ENCODE assay signal across 8 cellular contexts in the genomic region with DNA sequence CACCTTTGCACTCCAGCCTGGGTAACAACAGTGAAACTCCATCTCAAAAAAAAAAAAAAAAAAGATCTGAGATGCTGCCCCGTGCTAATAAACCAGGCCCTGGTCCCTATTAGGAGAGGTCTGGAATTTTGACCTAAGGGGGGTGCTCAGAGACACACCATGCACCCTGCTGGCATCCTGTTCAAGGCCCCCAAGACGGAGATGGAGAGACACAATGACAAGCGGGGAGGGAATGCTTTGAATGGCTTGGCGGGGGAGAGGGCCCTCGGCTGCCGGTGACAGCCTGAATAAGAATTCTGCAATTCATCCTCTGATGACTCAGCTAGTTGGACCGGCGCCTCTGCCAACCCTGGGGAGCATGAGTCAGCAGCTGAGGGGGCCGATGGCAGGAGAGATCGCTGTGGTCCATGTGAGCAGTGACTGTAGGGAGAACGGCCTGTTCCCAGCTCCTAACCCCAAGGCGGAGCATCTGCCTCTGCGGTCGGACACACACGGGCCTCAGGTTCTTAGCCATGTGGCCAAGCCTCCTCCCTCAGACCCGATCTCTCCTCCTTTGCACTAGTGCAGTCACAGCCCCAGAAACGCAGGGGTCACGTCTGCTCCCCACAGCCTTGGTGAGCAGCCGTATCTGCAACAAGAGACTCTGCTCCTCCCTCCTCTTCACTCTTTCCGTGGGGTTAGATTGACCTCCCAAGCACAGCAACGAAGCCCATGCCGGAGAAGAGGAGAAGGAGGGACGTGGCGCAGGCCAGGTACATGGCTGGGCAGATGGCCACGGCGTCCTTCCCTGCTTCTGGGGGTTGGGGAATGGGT. TPM values are rescaled to one million over a fixed set of nuclear protein-coding genes. Genes with fewer than 3 reads are reported as not detected.
DNase-seq lines count a peak whose midpoint lies in the region; ATAC-seq, FAIRE-seq and TF ChIP-seq lines count a peak whose summit lies in the region.

No MANE protein-coding gene starts in this region.

- no peak for TF ChIP-seq CTCF in endothelial cell (IDR thresholded peaks at IDR 0.05; ENCODE audit: unreplicated experiment)

- H3K36me3 Mint-ChIP-seq in endothelial cell (ENCODE audit: low read depth, unreplicated experiment): no peaks in the 10 kb centered on the region

- ATAC-seq in HG03457 (IDR thresholded peaks at IDR 0.05; ENCODE audit: unreplicated experiment): no peak

- peaks cover 29% of the 10 kb centered on the region for H3K4me1 ChIP-seq in HUES6 (ENCODE audit: control insufficient read depth, insufficient read depth, low read length)
- H3K4me1 ChIP-seq in iPS-20b (ENCODE audit: insufficient read depth, low read length): peaks cover 18% of the 10 kb centered on the region
- peaks cover 0 to 2% of the 10 kb centered on the region in 2 donors for H3K4me1 ChIP-seq in small intestine (ENCODE audit: control insufficient read depth in 2 of 2, insufficient read depth in 1 of 2, low read depth in 1 of 2, low read length in 1 of 2)

- peak overlapping the region; percentile 85 for H3K9ac ChIP-seq in HUES6 (ENCODE audit: low read length)
- H3K9ac ChIP-seq in iPS-20b (ENCODE audit: low read depth, low read length): peak overlapping the region; percentile 47; the same call in 1 of the 2 replicates

- H3K9me3 ChIP-seq in HUES6 (ENCODE audit: control insufficient read depth, insufficient read depth, low read depth, low read length): no peaks in the 10 kb centered on the region
- no peaks in the 10 kb centered on the region for H3K9me3 ChIP-seq in iPS-20b (ENCODE audit: insufficient read depth, low read depth, low read length)
- H3K9me3 ChIP-seq in small intestine (ENCODE audit: control insufficient read depth, low read depth): no peaks in the 10 kb centered on the region

- H3K27me3 ChIP-seq in HUES6 (ENCODE audit: control insufficient read depth, insufficient read depth, low read length): no peaks in the 10 kb centered on the region
- H3K27me3 ChIP-seq in iPS-20b (ENCODE audit: insufficient read depth, low read length): no peaks in the 10 kb centered on the region
- no peaks in the 10 kb centered on the region for H3K27me3 ChIP-seq in small intestine (ENCODE audit: control insufficient read depth in 2 of 2, insufficient read depth in 2 of 2, low read length in 2 of 2)

- H3K27me3 Mint-ChIP-seq in endothelial cell (ENCODE audit: unreplicated experiment): peaks cover 18% of the 10 kb centered on the region

- no peak overlapping the region for H3K27ac Mint-ChIP-seq in endothelial cell (ENCODE audit: unreplicated experiment)

- no peak overlapping the region for H3K4me3 Mint-ChIP-seq in endothelial cell (ENCODE audit: unreplicated experiment)

- peak; percentile 37 to 96 (median 82) for DNase-seq in C1 segment of cervical spinal cord (lab: John Stamatoyannopoulos, UW)
- peak; percentile 81 to 92 for DNase-seq in SW 1271 (lab: John Stamatoyannopoulos, UW)
- DNase-seq in brain pericyte (ENCODE audit: low read depth, low spot score): peak; percentile 96
- DNase-seq in small intestine: peak; percentile 76
- DNase-seq in endothelial cell (ENCODE audit: low spot score): no peak

- H3K4me3 ChIP-seq in HUES6 (ENCODE audit: low read depth, low read length) (peak overlapping the region; percentile 24; the same call in 1 of the 2 replicates), iPS-20b (ENCODE audit: low read length) (no peak overlapping the region; the same call in 1 of the 2 replicates), small intestine (ENCODE audit: low read depth in 1 of 2, low read length in 2 of 2) (no peak overlapping the region)

- H3K9me3 Mint-ChIP-seq in endothelial cell (ENCODE audit: unreplicated experiment): no peaks in the 10 kb centered on the region

- WGBS in small intestine, 3 donors: 23 to 30% (median 27%) methylated on average over 24 to 26 of the region's 26 CpGs

- H3K36me3 ChIP-seq in HUES6 (ENCODE audit: control insufficient read depth, insufficient read depth, low read length) (no peaks in the 10 kb centered on the region), iPS-20b (ENCODE audit: insufficient read depth, low read depth, low read length) (no peaks in the 10 kb centered on the region), small intestine (ENCODE audit: control insufficient read depth in 2 of 2, insufficient read depth in 2 of 2, low read length in 2 of 2) (no peaks in the 10 kb centered on the region)

- FAIRE-seq in small intestine (lab: Jason Lieb, UNC): no peak

- H3K27ac ChIP-seq in HUES6 (ENCODE audit: low read depth, low read length): peak overlapping the region; percentile 56; the same call in 1 of the 2 replicates
- H3K27ac ChIP-seq in iPS-20b (ENCODE audit: low read length): no peak overlapping the region
- peak overlapping the region in 1 of 2 donors; percentile 76 for H3K27ac ChIP-seq in small intestine (ENCODE audit: low read depth in 1 of 2, low read length in 1 of 2)

- H3K4me1 Mint-ChIP-seq in endothelial cell (ENCODE audit: unreplicated experiment): no peaks in the 10 kb centered on the region

RNA-seq across cellular contexts. Expression of gene TRIM56, which starts 14.9 kb away (rescaled TPM):
- polyA plus RNA-seq in small intestine: 10 to 100 TPM in 1 of 3 donors, 1 to 10 TPM in 2; 7.6 to 16.5 (median 8.5) TPM
- total RNA-seq in endothelial cell (ENCODE audit: unreplicated experiment): 5.3 TPM

RNA-seq across cellular contexts. Expression of gene SERPINE1, which starts 26.7 kb away (rescaled TPM):
- polyA plus RNA-seq in small intestine: 10 to 100 TPM in 1 of 3 donors, 1 to 10 TPM in 2; 2.2 to 35.4 (median 3.2) TPM
- 0.80 TPM for total RNA-seq in endothelial cell (ENCODE audit: unreplicated experiment)

RNA-seq across cellular contexts. Expression of gene AP1S1, which starts 54.1 kb away (rescaled TPM):
- polyA plus RNA-seq in small intestine: 100 to 1,000 TPM in 1 of 3 donors, 10 to 100 TPM in 2; 79.7 to 134 (median 94.8) TPM
- total RNA-seq in endothelial cell (ENCODE audit: unreplicated experiment): 45.6 TPM
